In the genomic region with DNA sequence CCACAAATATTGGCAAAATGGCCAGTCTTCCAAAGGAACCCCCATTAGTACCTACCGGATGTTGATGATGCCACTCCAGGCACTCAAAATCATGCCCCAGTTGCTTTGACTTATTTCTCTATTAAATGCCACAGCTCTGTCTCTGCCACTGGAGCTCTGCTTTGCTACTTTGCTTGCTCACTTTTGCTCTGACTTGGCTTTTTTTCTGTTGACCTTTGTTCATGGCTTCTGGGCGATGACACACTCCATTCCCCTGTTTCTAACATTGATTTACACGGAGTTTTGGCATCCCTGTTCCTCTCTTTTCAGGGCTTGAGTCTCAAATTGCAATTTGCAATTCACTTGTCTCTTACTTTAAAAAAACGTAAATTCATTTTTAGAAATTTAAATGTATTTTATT, we compare ENCODE assay signal across 18 cellular contexts.
DNase-seq lines count a peak whose midpoint lies in the region; ATAC-seq and TF ChIP-seq lines count a peak whose summit lies in the region.
"Had no signal": no experiment of that assay in that cellular context is flagged by ENCODE, and none has a peak within 500 bp of the region (broad histone marks: within the 10 kb centered on the region; RNA-seq: fewer than 3 reads in every experiment).

No MANE protein-coding gene starts in this region.

- H2AFZ ChIP-seq in GM23338 = peak overlapping the region; percentile 83

- H3K36me3 ChIP-seq in GM23338 (ENCODE audit: insufficient read depth) (no peaks in the 10 kb centered on the region), adrenal gland (replicated peaks in 1 of 2) (no peaks in the 10 kb centered on the region)
- H3K36me3 ChIP-seq: SJSA1 had no signal

- H3F3A ChIP-seq in GM23338 (replicated peaks; ENCODE audit: low read depth) = no peaks in the 10 kb centered on the region

- H3K27ac Mint-ChIP-seq in GM23338 = peak overlapping the region; percentile 52; the same call in 1 of the 2 replicates
- no peak overlapping the region for H3K27ac Mint-ChIP-seq in Calu3 (ENCODE audit: unreplicated experiment)
- H3K27ac Mint-ChIP-seq: B cell; CD4-positive, alpha-beta T cell; IgD-negative memory B cell had no signal

- peaks cover 3% of the 10 kb centered on the region for H3K27me3 Mint-ChIP-seq in GM23338 (ENCODE audit: insufficient read depth, low read depth, poor library complexity)
- no peaks in the 10 kb centered on the region for H3K27me3 Mint-ChIP-seq in Calu3 (ENCODE audit: unreplicated experiment)
- H3K27me3 Mint-ChIP-seq: B cell; CD4-positive, alpha-beta T cell; IgD-negative memory B cell had no signal

- H3K9me3 ChIP-seq in adrenal gland (replicated peaks in 1 of 3) = no peaks in the 10 kb centered on the region
- H3K9me3 ChIP-seq: SJSA1 had no signal

- intact Hi-C loops in adrenal gland (cut with DNase I) = no loop called here
- intact Hi-C loops in Calu3 (cut with micrococcal nuclease; ENCODE audit: unreplicated experiment) = no loop called here

- ATAC-seq in GM23338 = no peak
- no peak for ATAC-seq in HG03565 (IDR thresholded peaks at IDR 0.05; ENCODE audit: unreplicated experiment)

- 45 to 63% (median 47%) methylated on average over 4 of the region's 4 CpGs for WGBS in adrenal gland, 4 donors

- no peak overlapping the region for H3K4me3 ChIP-seq in GM23338
- no peak overlapping the region for H3K4me3 ChIP-seq in adrenal gland
- H3K4me3 ChIP-seq: SJSA1 had no signal

- DNase-seq in GM23338 (ENCODE audit: low spot score) = no peak
- peak in 4 of 7 donors; percentile 21 to 26 (median 22) for DNase-seq in adrenal gland
- peak; percentile 64 for DNase-seq in kidney tubule cell (ENCODE audit: low spot score)
- DNase-seq in renal cortical epithelial cell (ENCODE audit: low read depth) = peak; percentile 68
- no peak for DNase-seq in iPS-NIHi7 (ENCODE audit: extremely low spot score)
- no peak for DNase-seq in germinal center (ENCODE audit: low spot score)
- no peak for DNase-seq in Calu3
- DNase-seq: CD4-positive, alpha-beta T cell; DND-41; GF-D8; NCI-H2107; NCI-H345; NCI-H69; NK-92 treated with Interleukin-12 subunit alpha and Interleukin-12 subunit beta, amount 100 ng/mL, for 24 hours had no signal

- H3K27me3 ChIP-seq in GM23338 (ENCODE audit: insufficient read depth) (no peaks in the 10 kb centered on the region), adrenal gland (no peaks in the 10 kb centered on the region)
- H3K27me3 ChIP-seq: SJSA1 had no signal

- no peaks in the 10 kb centered on the region for H3K79me2 ChIP-seq in GM23338 (replicated peaks; ENCODE audit: insufficient read depth)

- H3K4me1 Mint-ChIP-seq in GM23338 = peaks cover 6% of the 10 kb centered on the region
- no peaks in the 10 kb centered on the region for H3K4me1 Mint-ChIP-seq in Calu3 (ENCODE audit: low read depth, unreplicated experiment)
- H3K4me1 Mint-ChIP-seq: IgD-negative memory B cell had no signal

- H3K36me3 Mint-ChIP-seq in GM23338 (ENCODE audit: low read depth) (no peaks in the 10 kb centered on the region), Calu3 (ENCODE audit: insufficient read depth, unreplicated experiment) (no peaks in the 10 kb centered on the region)
- H3K36me3 Mint-ChIP-seq: IgD-negative memory B cell had no signal

- no peaks in the 10 kb centered on the region for H3K9me2 ChIP-seq in GM23338 (ENCODE audit: insufficient read depth)

- CTCF ChIA-PET in Calu3 (lab: Charles Lee) = no interaction called here

- H3K27ac ChIP-seq in GM23338 (ENCODE audit: low read depth) = no peak overlapping the region
- peak overlapping the region in 1 of 5 donors; percentile 64 for H3K27ac ChIP-seq in adrenal gland
- H3K27ac ChIP-seq: SJSA1 had no signal

- H3K9me3 Mint-ChIP-seq in GM23338 (no peaks in the 10 kb centered on the region), Calu3 (ENCODE audit: low read depth, unreplicated experiment) (no peaks in the 10 kb centered on the region)
- H3K9me3 Mint-ChIP-seq: CD4-positive, alpha-beta T cell had no signal

- BruUV-seq in Calu3 (replicated peaks; lab: Mats Ljungman, UMichigan) = no TSS peak

- no peak for TF ChIP-seq POLR2A in adrenal gland (IDR thresholded peaks at IDR 0.05)

- peak overlapping the region; percentile 15; the same call in 1 of the 2 replicates for H3K4me2 ChIP-seq in GM23338

- no peaks in the 10 kb centered on the region; the same call in none of the 2 replicates for H3K4me1 ChIP-seq in GM23338 (ENCODE audit: insufficient read depth)
- no peaks in the 10 kb centered on the region for H3K4me1 ChIP-seq in adrenal gland (replicated peaks in 1 of 2)
- H3K4me1 ChIP-seq: SJSA1 had no signal

- H3K4me3 Mint-ChIP-seq in GM23338 = no peak overlapping the region
- H3K4me3 Mint-ChIP-seq in Calu3 (ENCODE audit: low read depth, unreplicated experiment) = no peak overlapping the region
- H3K4me3 Mint-ChIP-seq: B cell; CD4-positive, alpha-beta T cell; IgD-negative memory B cell had no signal

- no peak for TF ChIP-seq CTCF in GM23338 (conservative IDR thresholded peaks at IDR 0.05; ENCODE audit: low read depth in 2 of 2)
- TF ChIP-seq CTCF in adrenal gland (IDR thresholded peaks at IDR 0.05) = no peak
- no peak for TF ChIP-seq CTCF in Calu3 (IDR thresholded peaks at IDR 0.05; ENCODE audit: unreplicated experiment)

- no peaks in the 10 kb centered on the region for H4K20me1 ChIP-seq in GM23338 (replicated peaks; ENCODE audit: insufficient read depth)

TF ChIP-seq in GM23338, 12 proteins besides CTCF, POLR2A, EP300 and RAD21 (continues in another document):
- TF ChIP-seq ZNF331 (CRISPR knock-in tag; IDR thresholded peaks at IDR 0.05; ENCODE audit: low read depth) (no peak), JUNB (IDR thresholded peaks at IDR 0.05; ENCODE audit: unreplicated experiment) (no peak), EZH2 (IDR thresholded peaks at IDR 0.05; ENCODE audit: low read depth, unreplicated experiment) (no peak)
- TF ChIP-seq, protein P1, sequence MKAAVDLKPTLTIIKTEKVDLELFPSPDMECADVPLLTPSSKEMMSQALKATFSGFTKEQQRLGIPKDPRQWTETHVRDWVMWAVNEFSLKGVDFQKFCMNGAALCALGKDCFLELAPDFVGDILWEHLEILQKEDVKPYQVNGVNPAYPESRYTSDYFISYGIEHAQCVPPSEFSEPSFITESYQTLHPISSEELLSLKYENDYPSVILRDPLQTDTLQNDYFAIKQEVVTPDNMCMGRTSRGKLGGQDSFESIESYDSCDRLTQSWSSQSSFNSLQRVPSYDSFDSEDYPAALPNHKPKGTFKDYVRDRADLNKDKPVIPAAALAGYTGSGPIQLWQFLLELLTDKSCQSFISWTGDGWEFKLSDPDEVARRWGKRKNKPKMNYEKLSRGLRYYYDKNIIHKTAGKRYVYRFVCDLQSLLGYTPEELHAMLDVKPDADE (IDR thresholded peaks at IDR 0.05) = no peak
- TF ChIP-seq, protein P2, sequence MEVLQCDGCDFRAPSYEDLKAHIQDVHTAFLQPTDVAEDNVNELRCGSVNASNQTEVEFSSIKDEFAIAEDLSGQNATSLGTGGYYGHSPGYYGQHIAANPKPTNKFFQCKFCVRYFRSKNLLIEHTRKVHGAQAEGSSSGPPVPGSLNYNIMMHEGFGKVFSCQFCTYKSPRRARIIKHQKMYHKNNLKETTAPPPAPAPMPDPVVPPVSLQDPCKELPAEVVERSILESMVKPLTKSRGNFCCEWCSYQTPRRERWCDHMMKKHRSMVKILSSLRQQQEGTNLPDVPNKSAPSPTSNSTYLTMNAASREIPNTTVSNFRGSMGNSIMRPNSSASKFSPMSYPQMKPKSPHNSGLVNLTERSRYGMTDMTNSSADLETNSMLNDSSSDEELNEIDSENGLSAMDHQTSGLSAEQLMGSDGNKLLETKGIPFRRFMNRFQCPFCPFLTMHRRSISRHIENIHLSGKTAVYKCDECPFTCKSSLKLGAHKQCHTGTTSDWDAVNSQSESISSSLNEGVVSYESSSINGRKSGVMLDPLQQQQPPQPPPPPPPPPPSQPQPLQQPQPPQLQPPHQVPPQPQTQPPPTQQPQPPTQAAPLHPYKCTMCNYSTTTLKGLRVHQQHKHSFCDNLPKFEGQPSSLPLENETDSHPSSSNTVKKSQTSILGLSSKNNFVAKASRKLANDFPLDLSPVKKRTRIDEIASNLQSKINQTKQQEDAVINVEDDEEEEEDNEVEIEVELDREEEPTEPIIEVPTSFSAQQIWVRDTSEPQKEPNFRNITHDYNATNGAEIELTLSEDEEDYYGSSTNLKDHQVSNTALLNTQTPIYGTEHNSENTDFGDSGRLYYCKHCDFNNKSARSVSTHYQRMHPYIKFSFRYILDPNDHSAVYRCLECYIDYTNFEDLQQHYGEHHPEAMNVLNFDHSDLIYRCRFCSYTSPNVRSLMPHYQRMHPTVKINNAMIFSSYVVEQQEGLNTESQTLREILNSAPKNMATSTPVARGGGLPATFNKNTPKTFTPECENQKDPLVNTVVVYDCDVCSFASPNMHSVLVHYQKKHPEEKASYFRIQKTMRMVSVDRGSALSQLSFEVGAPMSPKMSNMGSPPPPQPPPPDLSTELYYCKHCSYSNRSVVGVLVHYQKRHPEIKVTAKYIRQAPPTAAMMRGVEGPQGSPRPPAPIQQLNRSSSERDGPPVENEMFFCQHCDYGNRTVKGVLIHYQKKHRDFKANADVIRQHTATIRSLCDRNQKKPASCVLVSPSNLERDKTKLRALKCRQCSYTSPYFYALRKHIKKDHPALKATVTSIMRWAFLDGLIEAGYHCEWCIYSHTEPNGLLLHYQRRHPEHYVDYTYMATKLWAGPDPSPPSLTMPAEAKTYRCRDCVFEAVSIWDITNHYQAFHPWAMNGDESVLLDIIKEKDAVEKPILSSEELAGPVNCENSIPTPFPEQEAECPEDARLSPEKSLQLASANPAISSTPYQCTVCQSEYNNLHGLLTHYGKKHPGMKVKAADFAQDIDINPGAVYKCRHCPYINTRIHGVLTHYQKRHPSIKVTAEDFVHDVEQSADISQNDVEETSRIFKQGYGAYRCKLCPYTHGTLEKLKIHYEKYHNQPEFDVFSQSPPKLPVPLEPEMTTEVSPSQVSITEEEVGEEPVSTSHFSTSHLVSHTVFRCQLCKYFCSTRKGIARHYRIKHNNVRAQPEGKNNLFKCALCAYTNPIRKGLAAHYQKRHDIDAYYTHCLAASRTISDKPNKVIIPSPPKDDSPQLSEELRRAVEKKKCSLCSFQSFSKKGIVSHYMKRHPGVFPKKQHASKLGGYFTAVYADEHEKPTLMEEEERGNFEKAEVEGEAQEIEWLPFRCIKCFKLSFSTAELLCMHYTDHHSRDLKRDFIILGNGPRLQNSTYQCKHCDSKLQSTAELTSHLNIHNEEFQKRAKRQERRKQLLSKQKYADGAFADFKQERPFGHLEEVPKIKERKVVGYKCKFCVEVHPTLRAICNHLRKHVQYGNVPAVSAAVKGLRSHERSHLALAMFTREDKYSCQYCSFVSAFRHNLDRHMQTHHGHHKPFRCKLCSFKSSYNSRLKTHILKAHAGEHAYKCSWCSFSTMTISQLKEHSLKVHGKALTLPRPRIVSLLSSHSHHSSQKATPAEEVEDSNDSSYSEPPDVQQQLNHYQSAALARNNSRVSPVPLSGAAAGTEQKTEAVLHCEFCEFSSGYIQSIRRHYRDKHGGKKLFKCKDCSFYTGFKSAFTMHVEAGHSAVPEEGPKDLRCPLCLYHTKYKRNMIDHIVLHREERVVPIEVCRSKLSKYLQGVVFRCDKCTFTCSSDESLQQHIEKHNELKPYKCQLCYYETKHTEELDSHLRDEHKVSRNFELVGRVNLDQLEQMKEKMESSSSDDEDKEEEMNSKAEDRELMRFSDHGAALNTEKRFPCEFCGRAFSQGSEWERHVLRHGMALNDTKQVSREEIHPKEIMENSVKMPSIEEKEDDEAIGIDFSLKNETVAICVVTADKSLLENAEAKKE (CRISPR knock-in tag; IDR thresholded peaks at IDR 0.05) = no peak

Comparison
In these comparisons a context has a peak if more than half of its experiments do, and no peak if none do; other contexts are left out.
1. DNase-seq: peak in adrenal gland (4 of 7), kidney tubule cell (single experiment) and renal cortical epithelial cell (single experiment); none in GM23338 (single experiment), iPS-NIHi7 (single experiment), germinal center (single experiment) and Calu3 (single experiment).